Comparison of ENCODE assay signal across 28 cellular contexts in the genomic region with DNA sequence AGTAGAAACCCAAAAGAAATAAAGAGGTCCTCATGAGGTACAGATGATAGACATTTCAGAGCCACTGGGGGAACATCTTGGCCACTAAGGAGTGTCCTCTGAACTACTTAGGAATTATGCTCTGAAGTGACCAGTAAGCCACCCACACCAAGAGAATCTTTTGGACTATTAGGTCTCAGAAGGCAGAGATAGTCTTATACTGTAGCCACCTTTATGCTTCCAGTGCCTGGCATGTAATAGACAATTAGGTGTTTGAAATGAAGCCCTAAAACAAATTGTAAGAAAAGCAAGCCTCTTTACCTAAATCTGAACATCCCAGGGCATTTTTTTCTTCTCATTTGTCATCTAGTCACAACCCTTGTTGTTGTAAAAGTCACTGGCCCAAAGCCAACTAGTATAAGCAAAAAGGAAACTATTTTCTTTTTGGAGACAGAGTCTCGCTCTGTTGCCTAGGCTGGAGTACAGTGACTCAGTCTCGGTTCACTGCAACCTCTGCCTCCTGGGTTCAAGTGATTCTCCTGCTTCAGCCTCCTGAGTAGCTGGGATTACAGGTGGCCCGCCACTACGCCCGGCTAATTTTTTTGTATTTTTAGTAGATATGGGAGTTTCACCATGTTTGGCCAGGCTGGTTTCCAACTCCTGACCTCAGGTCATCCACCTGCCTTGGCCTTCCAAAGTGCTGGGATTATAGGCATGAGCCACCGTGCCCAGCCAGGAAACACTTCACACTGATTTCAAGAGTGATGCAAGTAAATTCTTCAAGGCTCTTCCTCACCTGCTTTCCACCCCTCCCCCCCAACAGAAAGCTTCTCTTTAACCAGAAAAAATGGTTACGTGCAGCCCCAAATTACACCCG. TPM values are rescaled to one million over a fixed set of nuclear protein-coding genes. Genes with fewer than 3 reads are reported as not detected.
A peak's percentile ranks its signal among the peaks of the same experiment; 100 is the strongest.
DNase-seq lines count a peak whose midpoint lies in the region; ATAC-seq, FAIRE-seq and TF ChIP-seq lines count a peak whose summit lies in the region.
"Had no signal": no experiment of that assay in that cellular context is flagged by ENCODE, and none has a peak within 500 bp of the region (broad histone marks: within the 10 kb centered on the region; RNA-seq: fewer than 3 reads in every experiment).

No MANE protein-coding gene starts in this region.

- H3K36me3 Mint-ChIP-seq in nephron (ENCODE audit: low read depth): peaks cover 56% of the 10 kb centered on the region

- H3F3A ChIP-seq in DOHH2 (ENCODE audit: control insufficient read depth, insufficient read depth): no peaks in the 10 kb centered on the region

- intact Hi-C loops in posterior vena cava (cut with DNase I): no loop called here

- no peak for ATAC-seq in GM21390 (IDR thresholded peaks at IDR 0.05; ENCODE audit: unreplicated experiment)
- ATAC-seq: stimulated activated naive CD8-positive, alpha-beta T cell treated with anti-CD3 and anti-CD28 coated beads, Interleukin-15, amount 100 ng/mL, for 72 hours had no signal

- no peak for TF ChIP-seq CTCF in DOHH2 (IDR thresholded peaks at IDR 0.05; ENCODE audit: low read depth, low read length, poor library complexity, severe bottlenecking)
- TF ChIP-seq CTCF in fibroblast of pulmonary artery (IDR thresholded peaks at IDR 0.05; ENCODE audit: low read length, missing control alignments): no peak
- TF ChIP-seq CTCF in nephron (IDR thresholded peaks at IDR 0.05; ENCODE audit: unreplicated experiment in 3 of 3): no peak

- no peaks in the 10 kb centered on the region for H4K20me1 ChIP-seq in DOHH2 (ENCODE audit: control insufficient read depth, insufficient read depth, low read depth, low read length)

- H3K79me2 ChIP-seq in DOHH2 (ENCODE audit: control insufficient read depth, low read length): no peaks in the 10 kb centered on the region

- no peaks in the 10 kb centered on the region for H3K9me3 ChIP-seq in DOHH2 (ENCODE audit: control insufficient read depth, insufficient read depth, low read length)
- H3K9me3 ChIP-seq: BE2C, Caco-2, esophagus muscularis mucosa, SK-N-SH, transverse colon had no signal

- H3K9me2 ChIP-seq in DOHH2 (replicated peaks; ENCODE audit: control insufficient read depth, low read length): no peaks in the 10 kb centered on the region
- H3K9me2 ChIP-seq: SK-N-SH had no signal

- peaks cover 17% of the 10 kb centered on the region for H3K4me1 ChIP-seq in DOHH2 (ENCODE audit: control insufficient read depth, low read length)
- H3K4me1 ChIP-seq: BE2C had no signal

- DNase-seq in RCC 7860 (ENCODE audit: low spot score): peak; percentile 65
- peak; percentile 29 for DNase-seq in fibroblast of pulmonary artery (ENCODE audit: low read depth)
- DNase-seq in HUDEP-2 (lab: John Stamatoyannopoulos, UW; ENCODE audit: unreplicated experiment in 76 of 76): no peak
- no peak for DNase-seq in posterior vena cava (ENCODE audit: low spot score)
- DNase-seq: activated CD4-positive, alpha-beta T cell treated with anti-CD3 and anti-CD28 coated beads for 48 hours; activated naive CD4-positive, alpha-beta T cell treated with anti-CD3 and anti-CD28 coated beads for 36 hours; activated T-cell treated with anti-CD3 and anti-CD28 coated beads, Interleukin-2, amount 50 U/mL, for 48 hours; BE2C; Caco-2; cerebellar nuclear complex; effector CD8-positive, alpha-beta T cell; H7; kidney glomerular epithelial cell; MM.1S; NCI-H1436; NCI-H2107; NCI-H510A treated with DMSO at 0.1 percent for 48 hours; RPMI8226; SK-N-SH; stimulated activated CD4-positive, alpha-beta T cell treated with anti-CD3 and anti-CD28 coated beads, Interleukin-12 subunit alpha, Interleukin-12 subunit beta, amount 100 ng/mL, for 4 hours; stimulated activated CD4-positive, alpha-beta T cell treated with anti-CD3 and anti-CD28 coated beads, Interleukin-4, amount 100 ng/mL, for 4 hours; stimulated activated naive CD8-positive, alpha-beta T cell treated with anti-CD3 and anti-CD28 coated beads, Interleukin-15, amount 100 ng/mL, for 72 hours; T-helper 2 cell; transverse colon had no signal

- H3K27me3 ChIP-seq in DOHH2 (ENCODE audit: control insufficient read depth, low read length): no peaks in the 10 kb centered on the region
- H3K27me3 ChIP-seq: BE2C, esophagus muscularis mucosa, transverse colon had no signal

- H3K4me1 Mint-ChIP-seq in nephron: peaks cover 34% of the 10 kb centered on the region
- H3K4me1 Mint-ChIP-seq: stimulated activated naive CD8-positive, alpha-beta T cell treated with anti-CD3 and anti-CD28 coated beads, Interleukin-15, amount 100 ng/mL, for 72 hours had no signal

- H3K36me3 ChIP-seq in DOHH2 (ENCODE audit: control insufficient read depth, low read length): peaks cover 6% of the 10 kb centered on the region
- H3K36me3 ChIP-seq: BE2C, transverse colon had no signal

- H3K4me3 Mint-ChIP-seq in nephron: no peak overlapping the region
- H3K4me3 Mint-ChIP-seq: activated naive CD4-positive, alpha-beta T cell treated with anti-CD3 and anti-CD28 coated beads for 36 hours; stimulated activated naive CD8-positive, alpha-beta T cell treated with anti-CD3 and anti-CD28 coated beads, Interleukin-15, amount 100 ng/mL, for 72 hours had no signal

- FAIRE-seq in RCC 7860 (lab: Jason Lieb, UNC): peak; percentile 86

- H3K9me3 Mint-ChIP-seq in nephron: no peaks in the 10 kb centered on the region
- H3K9me3 Mint-ChIP-seq: activated naive CD4-positive, alpha-beta T cell treated with anti-CD3 and anti-CD28 coated beads for 36 hours; stimulated activated naive CD8-positive, alpha-beta T cell treated with anti-CD3 and anti-CD28 coated beads, Interleukin-15, amount 100 ng/mL, for 72 hours had no signal

- H3K4me2 ChIP-seq in DOHH2 (ENCODE audit: low read length): peak overlapping the region; percentile 7; the same call in 1 of the 2 replicates
- H3K4me2 ChIP-seq: SK-N-SH had no signal

- peak overlapping the region in 2 of 3 experiments; percentile 23 to 59 for H3K27ac Mint-ChIP-seq in nephron
- H3K27ac Mint-ChIP-seq: activated naive CD4-positive, alpha-beta T cell treated with anti-CD3 and anti-CD28 coated beads for 36 hours; stimulated activated naive CD8-positive, alpha-beta T cell treated with anti-CD3 and anti-CD28 coated beads, Interleukin-15, amount 100 ng/mL, for 72 hours had no signal

- H3K27ac ChIP-seq in DOHH2 (ENCODE audit: low read depth, low read length): no peak overlapping the region
- H3K27ac ChIP-seq: transverse colon had no signal

- no peak overlapping the region for H3K4me3 ChIP-seq in DOHH2 (ENCODE audit: low read length)
- no peak overlapping the region for H3K4me3 ChIP-seq in fibroblast of pulmonary artery (replicated peaks; ENCODE audit: low read depth, low read length)
- H3K4me3 ChIP-seq: esophagus muscularis mucosa, transverse colon had no signal

- H3K27me3 Mint-ChIP-seq in nephron (ENCODE audit: low read depth): no peaks in the 10 kb centered on the region
- H3K27me3 Mint-ChIP-seq: stimulated activated naive CD8-positive, alpha-beta T cell treated with anti-CD3 and anti-CD28 coated beads, Interleukin-15, amount 100 ng/mL, for 72 hours had no signal

RNA-seq across cellular contexts. Expression of a gene that starts 11.1 kb away (rescaled TPM):
- 10 to 100 TPM; 22.5 to 27.4 TPM for total RNA-seq in posterior vena cava

Comparison
In these comparisons a context has a peak if more than half of its experiments do, and no peak if none do; other contexts are left out.
1. DNase-seq: peak in RCC 7860 (single experiment) and fibroblast of pulmonary artery (single experiment); none in HUDEP-2 (0 of 76) and posterior vena cava (single experiment).